8 cellular contexts compared by ENCODE assay signal in genomic region chr15:65033659-65034269, GRCh38. TPM values are rescaled to one million over a fixed set of nuclear protein-coding genes. Genes with fewer than 3 reads are reported as not detected.
A peak's percentile ranks its signal among the peaks of the same experiment; 100 is the strongest.
DNase-seq lines count a peak whose midpoint lies in the region; ATAC-seq and TF ChIP-seq lines count a peak whose summit lies in the region.
"Had no signal": no experiment of that assay in that cellular context is flagged by ENCODE, and none has a peak within 500 bp of the region (broad histone marks: within the 10 kb centered on the region; RNA-seq: fewer than 3 reads in every experiment).

No MANE protein-coding gene starts in this region.

- CTCF ChIA-PET in SK-N-SH (lab: Yijun Ruan, JAX) = interaction anchor here (0.6 to 2.7 kb wide), 28 partner anchors 9 to 345 kb away, joined by 3 to 21 read pairs (median 5); partner anchors contain the start of genes CLPX, KBTBD13 and SLC51B

- TF ChIP-seq CTCF in LNCaP clone FGC (IDR thresholded peaks at IDR 0.05; ENCODE audit: control insufficient read depth, extremely low read depth, insufficient read depth) = peak; percentile 56
- peak; percentile 59 for TF ChIP-seq CTCF in SK-N-SH (IDR thresholded peaks at IDR 0.05)

- no peaks in the 10 kb centered on the region for H3K27me3 ChIP-seq in SK-N-SH (ENCODE audit: insufficient read depth)

- H3K27ac ChIP-seq in SK-N-SH (ENCODE audit: low read depth in 2 of 2, low read length in 1 of 2) = no peak overlapping the region

- H3K36me3 Mint-ChIP-seq in natural killer cell treated with Interleukin-12 subunit alpha and Interleukin-12 subunit beta and Interleukin-15 and Interleukin-18, amount 100 ng/mL, for 72 hours = no peaks in the 10 kb centered on the region

- DNase-seq in G401 (ENCODE audit: low spot score) (peak; percentile 45), LNCaP clone FGC (ENCODE audit: low read depth) (no peak), SK-N-SH (peak; percentile 47), fibroblast of gingiva (ENCODE audit: low read depth) (peak; percentile 55), retina (peak; percentile 48), posterior vena cava (ENCODE audit: low spot score) (no peak)
- DNase-seq in natural killer cell treated with Interleukin-12 subunit alpha and Interleukin-12 subunit beta and Interleukin-15 and Interleukin-18, amount 100 ng/mL, for 72 hours (ENCODE audit: low spot score) = no peak

- POLR2A ChIA-PET in SK-N-SH (lab: Yijun Ruan, JAX) = no interaction called here

- H3K27ac Mint-ChIP-seq in natural killer cell treated with Interleukin-12 subunit alpha and Interleukin-12 subunit beta and Interleukin-15 and Interleukin-18, amount 100 ng/mL, for 72 hours = no peak overlapping the region

- H3F3A ChIP-seq in SK-N-SH (replicated peaks; ENCODE audit: insufficient read depth) = no peaks in the 10 kb centered on the region

- intact Hi-C loops in posterior vena cava (cut with DNase I) = loop anchor here (5.0 to 10.0 kb wide), 2 partner anchors 51 to 69 kb away; no protein-coding TSS in a partner anchor

- no peaks in the 10 kb centered on the region for H4K20me1 ChIP-seq in SK-N-SH (ENCODE audit: insufficient read depth)

- H3K27me3 Mint-ChIP-seq in natural killer cell treated with Interleukin-12 subunit alpha and Interleukin-12 subunit beta and Interleukin-15 and Interleukin-18, amount 100 ng/mL, for 72 hours = peaks cover 0 to 11% of the 10 kb centered on the region in 2 donors

- H3K36me3 ChIP-seq in SK-N-SH (replicated peaks in 1 of 2; ENCODE audit: control insufficient read depth in 1 of 2, insufficient read depth in 2 of 2, low read length in 1 of 2) = no peaks in the 10 kb centered on the region

- no peaks in the 10 kb centered on the region for H3K9me2 ChIP-seq in SK-N-SH

- H3K4me3 ChIP-seq in LNCaP clone FGC (ENCODE audit: low read depth, low read length) (no peak overlapping the region), SK-N-SH (ENCODE audit: low read depth in 2 of 2, low read length in 1 of 2) (peak overlapping the region in 1 of 2 experiments; percentile 1; a peak in 1 of 4 replicates)

- no peaks in the 10 kb centered on the region for H3K9me3 Mint-ChIP-seq in natural killer cell treated with Interleukin-12 subunit alpha and Interleukin-12 subunit beta and Interleukin-15 and Interleukin-18, amount 100 ng/mL, for 72 hours
- H3K9me3 Mint-ChIP-seq: activated B cell treated with CpG ODN at 0.5 μM for 24 hours had no signal

- H3K9me3 ChIP-seq in SK-N-SH = no peaks in the 10 kb centered on the region

- H3K9ac ChIP-seq in SK-N-SH = no peak overlapping the region

- peak overlapping the region; percentile 61; the same call in 1 of the 2 replicates for H2AFZ ChIP-seq in SK-N-SH (ENCODE audit: low read depth)

- no peak for TF ChIP-seq EP300 in SK-N-SH (IDR thresholded peaks at IDR 0.05; ENCODE audit: borderline replicate concordance in 1 of 2, low read depth in 1 of 2, low read length in 1 of 2)

- no peak overlapping the region for H3K4me3 Mint-ChIP-seq in natural killer cell treated with Interleukin-12 subunit alpha and Interleukin-12 subunit beta and Interleukin-15 and Interleukin-18, amount 100 ng/mL, for 72 hours

- TF ChIP-seq RAD21 in SK-N-SH (IDR thresholded peaks at IDR 0.05; ENCODE audit: low read length) = peak; percentile 82

- H3K4me2 ChIP-seq in SK-N-SH = no peak overlapping the region

- peaks cover 0 to 1% of the 10 kb centered on the region in 2 experiments; a peak in 1 of 4 replicates for H3K4me1 ChIP-seq in SK-N-SH (ENCODE audit: control insufficient read depth in 1 of 2, insufficient read depth in 2 of 2, low read depth in 1 of 2, low read length in 1 of 2)

- peaks cover 4 to 7% of the 10 kb centered on the region in 2 donors for H3K4me1 Mint-ChIP-seq in natural killer cell treated with Interleukin-12 subunit alpha and Interleukin-12 subunit beta and Interleukin-15 and Interleukin-18, amount 100 ng/mL, for 72 hours (ENCODE audit: low read depth in 2 of 2)

- peaks cover 7% of the 10 kb centered on the region for H3K79me2 ChIP-seq in SK-N-SH (ENCODE audit: insufficient read depth)

- WGBS in SK-N-SH (ENCODE audit: low lambda C conversion rate) = 36% methylated on average over 4 of the region's 4 CpGs

- no peak for ATAC-seq in natural killer cell treated with Interleukin-12 subunit alpha and Interleukin-12 subunit beta and Interleukin-15 and Interleukin-18, amount 100 ng/mL, for 72 hours

- in situ Hi-C loops in G401 (cut with HindIII; ENCODE audit: low sequenced_read_pairs) = no loop called here

TF ChIP-seq in SK-N-SH, 30 proteins besides CTCF, POLR2A, EP300 and RAD21:
- no peak for TF ChIP-seq NRF1 (IDR thresholded peaks at IDR 0.05; ENCODE audit: low read depth, low read length)
- 0 out of 2 replicates have a peak, but pooled peaks have one; percentile 38 for TF ChIP-seq MXI1 (IDR thresholded peaks at IDR 0.05; ENCODE audit: low read depth, low read length)
- no peak for TF ChIP-seq RFX5 (IDR thresholded peaks at IDR 0.05; ENCODE audit: low read length)
- TF ChIP-seq USF1 (IDR thresholded peaks at IDR 0.05; ENCODE audit: borderline replicate concordance, low read depth) = peak; percentile 60; the same call in 1 of the 2 replicates
- TF ChIP-seq CHD2 (IDR thresholded peaks at IDR 0.05; ENCODE audit: low read length, partially characterized antibody) = no peak
- TF ChIP-seq SMC3 (IDR thresholded peaks at IDR 0.05; ENCODE audit: low read depth, low read length) = peak; percentile 60
- no peak for TF ChIP-seq SIN3A (IDR thresholded peaks at IDR 0.05; ENCODE audit: borderline replicate concordance, low read depth, low read length)
- no peak for TF ChIP-seq GABPA (IDR thresholded peaks at IDR 0.05; ENCODE audit: low read depth)
- no peak for TF ChIP-seq EZH2phosphoT487 (IDR thresholded peaks at IDR 0.05; ENCODE audit: borderline replicate concordance, low read depth)
- TF ChIP-seq MAX (IDR thresholded peaks at IDR 0.05; ENCODE audit: low read depth) = no peak
- no peak for TF ChIP-seq FOXM1 (IDR thresholded peaks at IDR 0.05; ENCODE audit: low read depth)

RNA-seq across cellular contexts. Expression of gene MTFMT, which starts 4.3 kb away (rescaled TPM):
- total RNA-seq in G401 (2014; rRNA removed; shearing (Covaris generic)) = 34.2 and 99.1 TPM in 2 replicates
- 12.1 and 12.7 TPM in 2 replicates for polyA plus RNA-seq in SK-N-SH (2012; rRNA removed)
- 14.1 and 14.6 TPM in 2 replicates for polyA plus RNA-seq in SK-N-SH (2012; cell fraction: cytosol; rRNA removed)
- polyA plus RNA-seq in SK-N-SH (2012; cell fraction: nucleus; rRNA removed) = 6.7 and 7.9 TPM in 2 replicates
- 10 to 100 TPM; 17.8 to 18.5 TPM for total RNA-seq in natural killer cell treated with Interleukin-12 subunit alpha and Interleukin-12 subunit beta and Interleukin-15 and Interleukin-18, amount 100 ng/mL, for 72 hours
- total RNA-seq in posterior vena cava = 10 to 100 TPM; 14.9 to 20.0 TPM

RNA-seq across cellular contexts. Expression of gene SLC51B, which starts 11.4 kb away (rescaled TPM):
- not detected in 2 replicates for total RNA-seq in G401 (2014; rRNA removed; shearing (Covaris generic))
- polyA plus RNA-seq in SK-N-SH (2012; rRNA removed) = not detected in 2 replicates
- polyA plus RNA-seq in SK-N-SH (2012; cell fraction: cytosol; rRNA removed) = not detected in 2 replicates
- polyA plus RNA-seq in SK-N-SH (2012; cell fraction: nucleus; rRNA removed) = not detected in 2 replicates
- total RNA-seq in natural killer cell treated with Interleukin-12 subunit alpha and Interleukin-12 subunit beta and Interleukin-15 and Interleukin-18, amount 100 ng/mL, for 72 hours = not detected
- not detected for total RNA-seq in posterior vena cava
- total RNA-seq: activated B cell treated with CpG ODN at 0.5 μM for 24 hours had no signal

RNA-seq across cellular contexts. Expression of gene RASL12, which starts 34.0 kb away (rescaled TPM):
- not detected in 2 replicates for total RNA-seq in G401 (2014; rRNA removed; shearing (Covaris generic))
- not detected in 2 replicates for polyA plus RNA-seq in SK-N-SH (2012; rRNA removed)
- not detected in 2 replicates for polyA plus RNA-seq in SK-N-SH (2012; cell fraction: cytosol; rRNA removed)
- not detected in 2 replicates for polyA plus RNA-seq in SK-N-SH (2012; cell fraction: nucleus; rRNA removed)
- not detected for total RNA-seq in natural killer cell treated with Interleukin-12 subunit alpha and Interleukin-12 subunit beta and Interleukin-15 and Interleukin-18, amount 100 ng/mL, for 72 hours
- 10 to 100 TPM; 82.4 to 93.9 TPM for total RNA-seq in posterior vena cava
- total RNA-seq: activated B cell treated with CpG ODN at 0.5 μM for 24 hours had no signal

RNA-seq across cellular contexts. Expression of gene KBTBD13, which starts 42.8 kb away (rescaled TPM):
- 0.37 TPM in 1 of 2 replicates, not detected in the other for total RNA-seq in G401 (2014; rRNA removed; shearing (Covaris generic))
- polyA plus RNA-seq in SK-N-SH (2012; rRNA removed) = not detected in 2 replicates
- not detected in 2 replicates for polyA plus RNA-seq in SK-N-SH (2012; cell fraction: cytosol; rRNA removed)
- not detected in 2 replicates for polyA plus RNA-seq in SK-N-SH (2012; cell fraction: nucleus; rRNA removed)
- total RNA-seq in natural killer cell treated with Interleukin-12 subunit alpha and Interleukin-12 subunit beta and Interleukin-15 and Interleukin-18, amount 100 ng/mL, for 72 hours = not detected
- under 1 TPM; 0.37 to 0.57 TPM for total RNA-seq in posterior vena cava
- total RNA-seq: activated B cell treated with CpG ODN at 0.5 μM for 24 hours had no signal

RNA-seq across cellular contexts. Expression of gene SPG21, which starts 44.0 kb away (rescaled TPM):
- total RNA-seq in G401 (2014; rRNA removed; shearing (Covaris generic)) = 111 and 115 TPM in 2 replicates
- 56.5 and 57.1 TPM in 2 replicates for polyA plus RNA-seq in SK-N-SH (2012; rRNA removed)
- 70.2 and 70.8 TPM in 2 replicates for polyA plus RNA-seq in SK-N-SH (2012; cell fraction: cytosol; rRNA removed)
- polyA plus RNA-seq in SK-N-SH (2012; cell fraction: nucleus; rRNA removed) = 27.5 and 39.7 TPM in 2 replicates
- total RNA-seq in natural killer cell treated with Interleukin-12 subunit alpha and Interleukin-12 subunit beta and Interleukin-15 and Interleukin-18, amount 100 ng/mL, for 72 hours = 10 to 100 TPM; 39.1 to 67.9 TPM
- 10 to 100 TPM; 65.8 to 78.2 TPM for total RNA-seq in posterior vena cava

Comparison
In these comparisons a context has a peak if more than half of its experiments do, and no peak if none do; other contexts are left out.
1. DNase-seq: peak in G401 (single experiment), SK-N-SH (single experiment), fibroblast of gingiva (single experiment) and retina (single experiment); none in LNCaP clone FGC (single experiment), natural killer cell treated with Interleukin-12 subunit alpha and Interleukin-12 subunit beta and Interleukin-15 and Interleukin-18, amount 100 ng/mL, for 72 hours (single experiment) and posterior vena cava (single experiment).
2. RNA of gene RASL12, which starts 34.0 kb away (total RNA-seq): 82.4 to 93.9 TPM in posterior vena cava; not detected in G401 and not detected in natural killer cell treated with Interleukin-12 subunit alpha and Interleukin-12 subunit beta and Interleukin-15 and Interleukin-18, amount 100 ng/mL, for 72 hours; every median in the first group is over 10 times any median in the second.